Comparison of ENCODE assay signal across 14 cellular contexts in the genomic region with DNA sequence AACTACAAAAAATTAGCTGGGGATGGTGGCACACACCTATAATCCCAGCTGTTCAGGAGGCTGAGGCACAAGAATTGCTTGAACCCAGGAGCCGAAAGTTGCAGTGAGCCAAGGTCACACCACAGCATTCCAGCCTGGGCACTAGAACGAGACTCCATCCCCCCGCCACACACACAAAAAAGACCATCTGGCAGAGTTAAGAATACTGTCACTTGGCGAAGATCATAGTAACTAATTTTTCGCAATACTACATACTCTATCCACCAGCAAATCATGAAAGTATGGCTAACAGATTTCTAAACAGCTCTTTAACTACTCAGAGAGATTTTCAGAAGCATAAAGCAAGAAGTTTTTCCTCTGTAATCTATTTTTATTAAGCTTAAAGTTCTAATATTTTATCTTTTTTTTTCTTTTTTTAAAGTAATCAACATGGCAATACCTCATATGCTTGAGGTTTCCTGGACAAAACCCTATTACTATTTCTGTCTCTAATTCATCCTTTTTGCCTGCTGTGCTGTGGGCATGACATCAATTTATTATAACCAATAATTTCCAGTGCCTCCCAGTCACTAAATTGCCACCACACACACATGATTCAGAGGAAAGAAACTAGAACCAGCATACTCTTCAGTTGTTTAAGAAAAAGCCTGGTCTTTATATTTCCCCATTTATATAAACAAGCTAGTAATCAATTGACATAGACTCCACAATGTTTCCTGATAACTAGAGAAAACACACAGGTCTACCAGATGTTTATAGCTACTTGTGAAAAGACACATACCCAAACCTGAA. TPM values are rescaled to one million over a fixed set of nuclear protein-coding genes. Genes with fewer than 3 reads are reported as not detected.
DNase-seq lines count a peak whose midpoint lies in the region; ATAC-seq and TF ChIP-seq lines count a peak whose summit lies in the region.
"Had no signal": no experiment of that assay in that cellular context is flagged by ENCODE, and none has a peak within 500 bp of the region (broad histone marks: within the 10 kb centered on the region; RNA-seq: fewer than 3 reads in every experiment).

No MANE protein-coding gene starts in this region.

- no peak overlapping the region for H4K91ac ChIP-seq in IMR-90 (ENCODE audit: insufficient read depth, low read depth, low read length)

- no TSS peak for BruUV-seq in IMR-90 (replicated peaks; lab: Mats Ljungman, UMichigan)

- H3K4me3 Mint-ChIP-seq in CD14-positive monocyte (no peak overlapping the region), WTC11 (no peak overlapping the region)
- H3K4me3 Mint-ChIP-seq: nephron progenitor cell had no signal

- H3K9me3 Mint-ChIP-seq in CD14-positive monocyte = peaks cover 0 to 6% (median 0%) of the 10 kb centered on the region in 7 donors
- H3K9me3 Mint-ChIP-seq in activated naive CD4-positive, alpha-beta T cell treated with anti-CD3 and anti-CD28 coated beads, Interleukin-2, amount 50 U/mL, for 72 hours = no peaks in the 10 kb centered on the region
- H3K9me3 Mint-ChIP-seq in WTC11 = no peaks in the 10 kb centered on the region
- H3K9me3 Mint-ChIP-seq: nephron progenitor cell had no signal

- no peak overlapping the region for H2AFZ ChIP-seq in IMR-90 (replicated peaks; ENCODE audit: low read length, poor library complexity)

- H3K36me3 ChIP-seq in IMR-90 (ENCODE audit: control insufficient read depth, insufficient read depth, low read length) (no peaks in the 10 kb centered on the region), left lung (no peaks in the 10 kb centered on the region), SJCRH30 (peaks cover 9% of the 10 kb centered on the region)
- H3K36me3 ChIP-seq: Peyer's patch, right lobe of liver, thoracic aorta had no signal

- H3K18ac ChIP-seq in IMR-90 (ENCODE audit: low read depth, low read length) = no peak overlapping the region

- no peak overlapping the region for H3K23ac ChIP-seq in IMR-90 (ENCODE audit: low read depth, low read length)

- peaks cover 71% of the 10 kb centered on the region for H4K20me1 ChIP-seq in IMR-90 (ENCODE audit: insufficient read depth, low read length)

- no peak overlapping the region for H2BK120ac ChIP-seq in IMR-90 (ENCODE audit: low read depth, low read length)

- peaks cover 3 to 54% of the 10 kb centered on the region in 2 experiments; a peak in 2 of 4 replicates for H3K79me1 ChIP-seq in IMR-90 (ENCODE audit: low read depth in 1 of 2, low read length in 2 of 2)

- CTCF ChIA-PET in IMR-90 (lab: Yijun Ruan, JAX) = interaction anchor here (0.8 to 1.0 kb wide), 2 partner anchors 13 to 83 kb away, joined by 3 read pairs; no protein-coding TSS in a partner anchor
- CTCF ChIA-PET in WTC11 (lab: Charles Lee) = interaction anchor here (0.7 kb wide), 1 partner anchor 116 kb away, joined by 3 read pairs; no protein-coding TSS in a partner anchor

- H3K27ac Mint-ChIP-seq in CD14-positive monocyte (peak overlapping the region; percentile 5 to 100 (median 97)), WTC11 (no peak overlapping the region; the same call in 1 of the 2 replicates)
- peak overlapping the region; percentile 93 to 100 for H3K27ac Mint-ChIP-seq in activated naive CD4-positive, alpha-beta T cell treated with anti-CD3 and anti-CD28 coated beads, Interleukin-2, amount 50 U/mL, for 72 hours
- H3K27ac Mint-ChIP-seq: nephron progenitor cell had no signal

- H4K8ac ChIP-seq in IMR-90 (ENCODE audit: low read depth in 2 of 2, low read length in 2 of 2) = 0 out of 4 replicates have a peak overlapping the region, but pooled peaks of 1 of the 2 experiments have one; percentile 9

- no peak overlapping the region for H4K5ac ChIP-seq in IMR-90 (ENCODE audit: low read depth, low read length)

- no peak overlapping the region for H3K56ac ChIP-seq in IMR-90 (ENCODE audit: extremely low read depth, insufficient read depth, low read length)

- H3K27ac ChIP-seq in IMR-90 (ENCODE audit: insufficient read depth, low read length) = peak overlapping the region; percentile 47; the same call in 1 of the 2 replicates
- H3K27ac ChIP-seq in left lung = peak overlapping the region; percentile 79 to 84
- H3K27ac ChIP-seq in SJCRH30 = no peak overlapping the region
- H3K27ac ChIP-seq: Peyer's patch, right lobe of liver had no signal

- POLR2A ChIA-PET in IMR-90 (lab: Charles Lee; ENCODE audit: unreplicated experiment) (no interaction called here), WTC11 (lab: Charles Lee) (interaction anchor here (0.7 kb wide), 1 partner anchor 151 kb away, joined by 4 read pairs; no protein-coding TSS in a partner anchor)

- dilution Hi-C loops in IMR-90 (cut with HindIII; ENCODE audit: low sequenced_read_pairs, unreplicated experiment) = no loop called here

- no peak for TF ChIP-seq POLR2A in IMR-90 (IDR thresholded peaks at IDR 0.05; ENCODE audit: low read depth, low read length)

- no peak overlapping the region; the same call in 1 of the 2 replicates for H3K9ac ChIP-seq in IMR-90 (ENCODE audit: low read depth, low read length)

- H3K36me3 Mint-ChIP-seq in CD14-positive monocyte (peaks cover 12 to 19% of the 10 kb centered on the region in 2 donors), WTC11 (peaks cover 3% of the 10 kb centered on the region; the same call in 1 of the 2 replicates)
- H3K36me3 Mint-ChIP-seq in activated naive CD4-positive, alpha-beta T cell treated with anti-CD3 and anti-CD28 coated beads, Interleukin-2, amount 50 U/mL, for 72 hours = peaks cover 8 to 34% of the 10 kb centered on the region in 2 donors

- H3K4me3 ChIP-seq in IMR-90 (ENCODE audit: insufficient read depth, low read depth, low read length) (no peak overlapping the region), left lung (no peak overlapping the region), SJCRH30 (no peak overlapping the region)
- H3K4me3 ChIP-seq: Peyer's patch, right lobe of liver had no signal

- H3K4me1 Mint-ChIP-seq in CD14-positive monocyte (peaks cover 88% of the 10 kb centered on the region), WTC11 (peaks cover 59% of the 10 kb centered on the region)

- H3K9me3 ChIP-seq in IMR-90 (ENCODE audit: control insufficient read depth, insufficient read depth, low read length) (no peaks in the 10 kb centered on the region), left lung (no peaks in the 10 kb centered on the region), SJCRH30 (replicated peaks) (no peaks in the 10 kb centered on the region)
- H3K9me3 ChIP-seq: Peyer's patch, right lobe of liver, thoracic aorta had no signal

- no peak overlapping the region for H2BK20ac ChIP-seq in IMR-90 (ENCODE audit: low read depth, low read length)

- H3K9me1 ChIP-seq in IMR-90 (ENCODE audit: insufficient read depth, low read length) = peaks cover 19% of the 10 kb centered on the region

- intact Hi-C loops in CD14-positive monocyte (cut with micrococcal nuclease) (loop anchor here in 1 of 2 donors (5.0 kb wide), 2 partner anchors 37 to 78 kb away; no protein-coding TSS in a partner anchor), IMR-90 (cut with micrococcal nuclease) (loop anchor here (5.0 kb wide), 1 partner anchor 37 kb away; no protein-coding TSS in a partner anchor), left lung (cut with DNase I) (no loop called here)

- whole genome bisulfite sequencing in IMR-90 (ENCODE audit: extremely low coverage in 2 of 2, insufficient read length in 1 of 2), 2 experiments = 33% methylated on average over 3 of the region's 5 CpGs; no CpG with 5 or more reads in 1 of the 2 experiments

- in situ Hi-C loops in IMR-90 (cut with MboI; ENCODE audit: low sequenced_read_pairs) = loop anchor here (5.0 kb wide), 1 partner anchor 42 kb away; no protein-coding TSS in a partner anchor

- peak overlapping the region; percentile 39; the same call in 1 of the 2 replicates for H2AK5ac ChIP-seq in IMR-90 (ENCODE audit: low read depth, low read length)

- H3K4ac ChIP-seq in IMR-90 (ENCODE audit: low read depth, low read length) = peak overlapping the region; percentile 47; the same call in 1 of the 2 replicates

- H2AK9ac ChIP-seq in IMR-90 (replicated peaks; ENCODE audit: low read depth, low read length, poor library complexity) = no peak overlapping the region

- no peak overlapping the region for H3K14ac ChIP-seq in IMR-90 (replicated peaks; ENCODE audit: low read depth, low read length)

- TF ChIP-seq CTCF in CD14-positive monocyte (IDR thresholded peaks at IDR 0.05) (no peak), IMR-90 (conservative IDR thresholded peaks at IDR 0.05; ENCODE audit: low read depth, low read length) (no peak), left lung (IDR thresholded peaks at IDR 0.05) (no peak), WTC11 (IDR thresholded peaks at IDR 0.05) (no peak)

- no peak overlapping the region; the same call in 2 of the 3 replicates for H2BK15ac ChIP-seq in IMR-90 (ENCODE audit: low read depth, low read length)

- ATAC-seq in IMR-90 (ENCODE audit: low read depth) = no peak
- peak in 1 of 2 donors; percentile 9 for ATAC-seq in activated naive CD4-positive, alpha-beta T cell treated with anti-CD3 and anti-CD28 coated beads, Interleukin-2, amount 50 U/mL, for 72 hours
- no peak for ATAC-seq in left lung
- no peak for ATAC-seq in WTC11
- ATAC-seq in HG02623 (IDR thresholded peaks at IDR 0.05; ENCODE audit: unreplicated experiment) = no peak
- ATAC-seq: right lobe of liver had no signal

- H3K27me3 ChIP-seq in IMR-90 (ENCODE audit: control insufficient read depth, insufficient read depth, low read length) = no peaks in the 10 kb centered on the region
- no peaks in the 10 kb centered on the region for H3K27me3 ChIP-seq in left lung
- no peaks in the 10 kb centered on the region for H3K27me3 ChIP-seq in SJCRH30
- H3K27me3 ChIP-seq: Peyer's patch, right lobe of liver had no signal

- TF ChIP-seq RAD21 in IMR-90 (IDR thresholded peaks at IDR 0.05; ENCODE audit: low read length) = no peak

- no peak for DNase-seq in CD14-positive monocyte (ENCODE audit: low spot score)
- peak; percentile 61 for DNase-seq in IMR-90
- DNase-seq in activated naive CD4-positive, alpha-beta T cell treated with anti-CD3 and anti-CD28 coated beads, Interleukin-2, amount 50 U/mL, for 72 hours (ENCODE audit: low spot score in 2 of 2) = no peak
- no peak for DNase-seq in left lung
- no peak for DNase-seq in WTC11 (ENCODE audit: low spot score)
- DNase-seq in SJCRH30 = no peak
- no peak for DNase-seq in T1000 (lab: John Stamatoyannopoulos, UW)
- DNase-seq: activated gamma-delta T cell, NCI-H446 treated with DMSO at 0.1 percent for 48 hours, nephron progenitor cell, Peyer's patch, right lobe of liver had no signal

- H2BK5ac ChIP-seq in IMR-90 (ENCODE audit: low read depth, low read length, poor library complexity, severe bottlenecking) = peak overlapping the region; percentile 66

- H3K4me1 ChIP-seq in IMR-90 (ENCODE audit: control insufficient read depth, insufficient read depth, low read length) (peaks cover 29% of the 10 kb centered on the region), left lung (peaks cover 47 to 95% of the 10 kb centered on the region in 2 donors), SJCRH30 (peaks cover 32% of the 10 kb centered on the region)
- H3K4me1 ChIP-seq: right lobe of liver had no signal

- H3K4me2 ChIP-seq in IMR-90 (ENCODE audit: low read depth, low read length) = peak overlapping the region; percentile 12

- H3K27me3 Mint-ChIP-seq in CD14-positive monocyte (ENCODE audit: low read depth in 3 of 3) (no peaks in the 10 kb centered on the region), WTC11 (ENCODE audit: low read depth) (no peaks in the 10 kb centered on the region)

RNA-seq across cellular contexts. Expression of gene CHSY1, which starts 46.9 kb away (rescaled TPM):
- 1 to 10 TPM; 2.7 to 3.0 TPM for polyA plus RNA-seq in CD14-positive monocyte
- 53.2 and 55.3 TPM in 2 replicates for total RNA-seq in IMR-90 (2012; rRNA removed)
- polyA plus RNA-seq in IMR-90 (2012; rRNA removed) = 40.5 and 40.9 TPM in 2 replicates
- 12.6 and 25.0 TPM in 2 replicates for polyA plus RNA-seq in IMR-90 (2012; cell fraction: cytosol; rRNA removed)
- 7.3 and 45.0 TPM in 2 replicates for polyA plus RNA-seq in IMR-90 (2012; cell fraction: nucleus; rRNA removed; ENCODE audit: low replicate concordance)
- total RNA-seq in activated naive CD4-positive, alpha-beta T cell treated with anti-CD3 and anti-CD28 coated beads, Interleukin-2, amount 50 U/mL, for 72 hours = 10 to 100 TPM; 45.5 to 54.1 TPM
- total RNA-seq in left lung = 10 to 100 TPM; 33.3 to 34.6 TPM
- total RNA-seq in WTC11 (2021) = 56.3 to 59.1 TPM (median 57.4 TPM) in 3 replicates
- 82.3 and 87.1 TPM in 2 replicates for total RNA-seq in SJCRH30 (2014; rRNA removed; shearing (Covaris generic))
